In genomic region chr3:195906865-195907729, GRCh38 we compare ENCODE assay signal across 8 cellular contexts. TPM values are rescaled to one million over a fixed set of nuclear protein-coding genes. Genes with fewer than 3 reads are reported as not detected.
DNase-seq lines count a peak whose midpoint lies in the region; ATAC-seq, FAIRE-seq and TF ChIP-seq lines count a peak whose summit lies in the region.

No MANE protein-coding gene starts in this region.

- peak overlapping the region; percentile 99 for H3K27ac Mint-ChIP-seq in stimulated activated naive B cell treated with anti-CD40 and anti-IgM and Interleukin-4, amounts not matched to agents 10 μg/mL and 1 μg/mL and 100 μg/mL, for 72 hours

- H3K9ac ChIP-seq in muscle layer of colon (ENCODE audit: low read length) = no peak overlapping the region

- H3K36me3 Mint-ChIP-seq in stimulated activated naive B cell treated with anti-CD40 and anti-IgM and Interleukin-4, amounts not matched to agents 10 μg/mL and 1 μg/mL and 100 μg/mL, for 72 hours = peaks cover 4 to 6% of the 10 kb centered on the region in 2 donors

- no peaks in the 10 kb centered on the region for H3K9me3 Mint-ChIP-seq in stimulated activated naive B cell treated with anti-CD40 and anti-IgM and Interleukin-4, amounts not matched to agents 10 μg/mL and 1 μg/mL and 100 μg/mL, for 72 hours

- no peaks in the 10 kb centered on the region for H3K9me3 ChIP-seq in muscle layer of colon (ENCODE audit: low read length)

- H3K36me3 ChIP-seq in bronchial epithelial cell (ENCODE audit: control insufficient read depth, insufficient read depth, low read length) = no peaks in the 10 kb centered on the region
- no peaks in the 10 kb centered on the region for H3K36me3 ChIP-seq in muscle layer of colon (ENCODE audit: insufficient read depth, low read length)

- H3K27me3 Mint-ChIP-seq in stimulated activated naive B cell treated with anti-CD40 and anti-IgM and Interleukin-4, amounts not matched to agents 10 μg/mL and 1 μg/mL and 100 μg/mL, for 72 hours = no peaks in the 10 kb centered on the region

- H3K27me3 ChIP-seq in bronchial epithelial cell (ENCODE audit: control insufficient read depth, insufficient read depth, low read length) = no peaks in the 10 kb centered on the region
- no peaks in the 10 kb centered on the region for H3K27me3 ChIP-seq in muscle layer of colon (ENCODE audit: control insufficient read depth in 1 of 2, insufficient read depth in 2 of 2, low read length in 2 of 2)

- H3K4me3 Mint-ChIP-seq in stimulated activated naive B cell treated with anti-CD40 and anti-IgM and Interleukin-4, amounts not matched to agents 10 μg/mL and 1 μg/mL and 100 μg/mL, for 72 hours = peak overlapping the region; percentile 91 to 96

- H3K4me1 ChIP-seq in muscle layer of colon (ENCODE audit: insufficient read depth, low read length) = peaks cover 22% of the 10 kb centered on the region

- FAIRE-seq in bronchial epithelial cell (lab: Jason Lieb, UNC) = no peak

- peaks cover 42 to 67% of the 10 kb centered on the region in 2 donors for H3K4me1 Mint-ChIP-seq in stimulated activated naive B cell treated with anti-CD40 and anti-IgM and Interleukin-4, amounts not matched to agents 10 μg/mL and 1 μg/mL and 100 μg/mL, for 72 hours

- H3K27ac ChIP-seq in VCaP = peak overlapping the region; percentile 96
- no peak overlapping the region for H3K27ac ChIP-seq in muscle layer of colon (ENCODE audit: low read depth, low read length)

- peak; percentile 73 for DNase-seq in NCI-H82 (lab: John Stamatoyannopoulos, UW)
- no peak for DNase-seq in NCI-H82 treated with DMSO at 0.1 percent for 48 hours (lab: John Stamatoyannopoulos, UW; ENCODE audit: unreplicated experiment)
- peak; percentile 77 for DNase-seq in HT-29 (ENCODE audit: low spot score)
- DNase-seq in bronchial epithelial cell (ENCODE audit: low read depth) = peak; percentile 47
- DNase-seq in stimulated activated naive B cell treated with anti-CD40 and anti-IgM and Interleukin-4, amounts not matched to agents 10 μg/mL and 1 μg/mL and 100 μg/mL, for 72 hours = peak; percentile 71
- DNase-seq in NCI-H1694 (lab: John Stamatoyannopoulos, UW) = no peak

- peak overlapping the region; percentile 54 for H3K4me3 ChIP-seq in bronchial epithelial cell (ENCODE audit: low read depth, low read length)
- H3K4me3 ChIP-seq in muscle layer of colon (ENCODE audit: low read depth in 1 of 2, low read length in 2 of 2) = peak overlapping the region; percentile 9 to 58

- TF ChIP-seq CTCF in VCaP (conservative IDR thresholded peaks at IDR 0.05) (no peak), bronchial epithelial cell (IDR thresholded peaks at IDR 0.05; ENCODE audit: insufficient read depth, low read length, severe bottlenecking) (no peak)

- ATAC-seq in stimulated activated naive B cell treated with anti-CD40 and anti-IgM and Interleukin-4, amounts not matched to agents 10 μg/mL and 1 μg/mL and 100 μg/mL, for 72 hours (replicated peaks) = peak; percentile 55 to 57

RNA-seq across cellular contexts. Expression of gene TNK2, which starts 1.3 kb away (rescaled TPM):
- total RNA-seq in HT-29 (2014; rRNA removed; shearing (Covaris generic)) = 172 and 212 TPM in 2 replicates
- 6.3 and 6.8 TPM in 2 replicates for total RNA-seq in bronchial epithelial cell

Comparison
In these comparisons a context has a peak if more than half of its experiments do, and no peak if none do; other contexts are left out.
1. DNase-seq: peak in NCI-H82 (single experiment), HT-29 (single experiment), bronchial epithelial cell (single experiment) and stimulated activated naive B cell treated with anti-CD40 and anti-IgM and Interleukin-4, amounts not matched to agents 10 μg/mL and 1 μg/mL and 100 μg/mL, for 72 hours (single experiment); none in NCI-H82 treated with DMSO at 0.1 percent for 48 hours (single experiment) and NCI-H1694 (single experiment).
2. RNA of gene TNK2, which starts 1.3 kb away (total RNA-seq): 172 to 212 TPM in HT-29; 6.3 to 6.8 TPM in bronchial epithelial cell; every median in the first group is over 10 times any median in the second.